ENCODE assay signal across 31 cellular contexts in genomic region chr5:77514457-77514856, GRCh38.
"Had no signal": no experiment of that assay in that cellular context is flagged by ENCODE, and none has a peak within 500 bp of the region (broad histone marks: within the 10 kb centered on the region; RNA-seq: fewer than 3 reads in every experiment).

No MANE protein-coding gene starts in this region.

- H3K27me3 ChIP-seq: adrenal gland, body of pancreas, brain microvascular endothelial cell, breast epithelium had no signal

- H3K36me3 ChIP-seq: adrenal gland, brain microvascular endothelial cell, breast epithelium had no signal

- FAIRE-seq: astrocyte had no signal

- H3K27ac ChIP-seq: adrenal gland, body of pancreas, brain microvascular endothelial cell, breast epithelium, VCaP had no signal

- H3K4me3 ChIP-seq: adrenal gland, body of pancreas, breast epithelium had no signal

- H3K4me1 ChIP-seq: adrenal gland, body of pancreas, breast epithelium had no signal

- H3K9me3 ChIP-seq: adrenal gland, body of pancreas, breast epithelium had no signal

- DNase-seq: activated B cell treated with CpG ODN at 0.5 μM for 24 hours; activated CD4-positive, alpha-beta memory T cell treated with anti-CD3 and anti-CD28 coated beads for 36 hours; activated CD4-positive, alpha-beta T cell treated with anti-CD3 and anti-CD28 coated beads for 4 hours; activated CD4-positive, alpha-beta T cell treated with anti-CD3 and anti-CD28 coated beads, Interleukin-2, amount 10 ng/mL, durations not matched to agents 24 days and 14 days; activated CD4-positive, alpha-beta T cell treated with anti-CD3 and anti-CD28 coated beads, Interleukin-2, amount 50 U/mL, for 1 hour; activated CD4-positive, alpha-beta T cell treated with anti-CD3 and anti-CD28 coated beads, Interleukin-2, amount 50 U/mL, for 4 hours; activated CD4-positive, CD25-positive, alpha-beta regulatory T cell treated with anti-CD3 and anti-CD28 coated beads, Interleukin-2, amount 50 U/mL, for 72 hours; activated CD8-positive, alpha-beta memory T cell treated with anti-CD3 and anti-CD28 coated beads, Interleukin-2, amount 50 U/mL, for 4 hours; activated CD8-positive, alpha-beta T cell treated with anti-CD3 and anti-CD28 coated beads for 36 hours; activated effector memory CD4-positive, alpha-beta T cell treated with anti-CD3 and anti-CD28 coated beads, Interleukin-2, amount 50 U/mL, for 16 hours; activated gamma-delta T cell treated with Interleukin-2 at 50 U/mL for 16 hours; activated naive CD4-positive, alpha-beta T cell; activated naive CD4-positive, alpha-beta T cell treated with anti-CD3 and anti-CD28 coated beads for 36 hours; activated naive CD4-positive, alpha-beta T cell treated with anti-CD3 and anti-CD28 coated beads, Interleukin-2, amount 50 U/mL, for 16 hours; activated naive CD8-positive, alpha-beta T cell treated with anti-CD3 and anti-CD28 coated beads for 36 hours; activated T-cell treated with anti-CD3 and anti-CD28 coated beads for 4 hours; activated T-cell treated with anti-CD3 and anti-CD28 coated beads, Interleukin-2, amount 50 U/mL, for 1 hour; activated T-cell treated with anti-CD3 and anti-CD28 coated beads, Interleukin-2, amount 50 U/mL, for 4 hours; activated T-cell treated with anti-CD3 and anti-CD28 coated beads, Interleukin-2, amount 50 U/mL, for 72 hours; adrenal gland; amniotic stem cell; aorta; body of pancreas; brain microvascular endothelial cell; central memory CD4-positive, alpha-beta T cell; T-helper 1 cell; T-helper 2 cell; T-helper 9 cell had no signal
